In the genomic region with DNA sequence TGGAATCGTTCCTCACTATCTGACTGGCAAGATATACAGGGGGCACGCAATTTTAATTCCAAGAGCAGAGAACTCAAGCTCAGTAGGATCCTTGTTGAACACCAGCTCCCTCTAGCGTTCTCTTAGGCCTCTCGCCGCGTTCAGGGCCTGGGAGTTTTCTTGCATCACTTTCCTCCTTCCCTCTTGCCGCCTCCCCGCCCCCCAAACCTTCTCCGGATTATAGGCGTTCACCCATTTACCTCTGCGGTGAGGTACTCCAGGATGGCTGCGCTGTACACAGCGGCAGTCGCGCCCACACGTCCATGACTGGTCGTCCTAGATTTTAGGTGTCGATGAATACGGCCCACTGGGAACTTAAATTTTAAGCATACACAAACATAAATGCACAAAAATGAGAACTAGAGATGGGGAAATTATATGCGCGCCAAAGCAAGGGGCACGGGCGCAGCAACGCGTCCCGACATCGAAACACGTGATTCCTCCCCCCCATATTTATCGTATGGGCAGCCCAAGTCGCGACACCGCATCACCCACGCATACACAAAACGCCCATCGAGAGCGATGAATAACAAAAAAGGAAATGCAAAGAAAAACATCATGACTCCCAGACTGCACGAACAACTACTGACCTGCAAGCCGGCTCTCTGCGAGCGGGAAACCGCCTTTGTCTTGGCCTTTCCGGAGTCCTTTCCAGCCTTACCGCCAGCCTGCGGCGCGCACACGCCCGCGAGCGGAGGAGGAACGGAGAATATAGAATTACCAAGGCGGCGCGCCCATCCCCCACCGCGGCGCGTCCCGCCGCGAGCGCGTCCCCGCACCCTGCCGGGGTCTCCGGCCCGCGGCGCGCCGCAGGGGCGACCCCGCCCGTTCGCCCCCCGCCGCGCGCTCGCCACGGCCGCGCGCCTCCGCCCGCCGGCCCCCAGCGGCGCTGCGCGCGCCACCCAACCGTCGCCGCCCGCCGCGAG, we compare ENCODE assay signal across 8 cellular contexts. TPM values are rescaled to one million over a fixed set of nuclear protein-coding genes. Genes with fewer than 3 reads are reported as not detected.
A peak's percentile ranks its signal among the peaks of the same experiment; 100 is the strongest.
DNase-seq lines count a peak whose midpoint lies in the region; ATAC-seq and TF ChIP-seq lines count a peak whose summit lies in the region.

No MANE protein-coding gene starts in this region.

- H3K27ac ChIP-seq in esophagus squamous epithelium (peak overlapping the region; percentile 88 to 98 (median 98)), muscle layer of duodenum (ENCODE audit: low read length) (peak overlapping the region; percentile 88)

- 0% methylated on average over 32 to 36 of the region's 98 CpGs for WGBS in esophagus squamous epithelium, 2 donors

- H3K36me3 ChIP-seq in esophagus squamous epithelium (peaks cover 0 to 10% (median 0%) of the 10 kb centered on the region in 3 donors), muscle layer of duodenum (ENCODE audit: control insufficient read depth in 1 of 2, insufficient read depth in 2 of 2, low read length in 2 of 2) (peaks cover 0 to 5% of the 10 kb centered on the region in 2 donors)

- H3K27ac Mint-ChIP-seq in activated T-cell treated with anti-CD3 and anti-CD28 coated beads, Interleukin-2, amount 50 U/mL, for 24 hours = no peak overlapping the region

- H3K9me3 ChIP-seq in esophagus squamous epithelium = no peaks in the 10 kb centered on the region
- H3K9me3 ChIP-seq in muscle layer of duodenum (ENCODE audit: control insufficient read depth in 1 of 2, low read length in 2 of 2) = no peaks in the 10 kb centered on the region

- DNase-seq in DMS153 treated with DMSO at 0.1 percent for 48 hours (lab: John Stamatoyannopoulos, UW; ENCODE audit: unreplicated experiment) (peak; percentile 85), KBM-7 (peak; percentile 98), OCI-M2 (lab: John Stamatoyannopoulos, UW; ENCODE audit: unreplicated experiment) (peak; percentile 74), esophagus squamous epithelium (lab: John Stamatoyannopoulos, UW) (peak; percentile 68)
- peak; percentile 89 for DNase-seq in activated T-cell treated with anti-CD3 and anti-CD28 coated beads, Interleukin-2, amount 50 U/mL, for 24 hours
- DNase-seq in stimulated activated CD8-positive, alpha-beta memory T cell treated with anti-CD3 and anti-CD28 coated beads, Interleukin-7, amount 100 ng/mL, for 1 hour (ENCODE audit: low read depth in 2 of 2) = peak; percentile 62 to 72

- intact Hi-C loops in esophagus squamous epithelium (cut with DNase I) = loop anchor here (5.0 to 10.0 kb wide), 3 partner anchors 55 to 387 kb away; partner anchors contain the start of genes DAPP1, LAMTOR3 and TRMT10A

- TF ChIP-seq POLR2A in esophagus squamous epithelium (IDR thresholded peaks at IDR 0.05) = peak in 1 of 4 donors; percentile 48

- no peaks in the 10 kb centered on the region for H3K9me3 Mint-ChIP-seq in activated T-cell treated with anti-CD3 and anti-CD28 coated beads, Interleukin-2, amount 50 U/mL, for 24 hours

- in situ Hi-C loops in KBM-7 (cut with MboI; ENCODE audit: low pct_unique_long_range_greater_than_20kb, low sequenced_read_pairs) = no loop called here

- H3K4me3 ChIP-seq in esophagus squamous epithelium = peak overlapping the region; percentile 59 to 94 (median 82)
- peak overlapping the region; percentile 76 to 95 for H3K4me3 ChIP-seq in muscle layer of duodenum (ENCODE audit: low read depth in 1 of 2, low read length in 2 of 2)

- H3K27me3 Mint-ChIP-seq in activated T-cell treated with anti-CD3 and anti-CD28 coated beads, Interleukin-2, amount 50 U/mL, for 24 hours = no peaks in the 10 kb centered on the region

- H3K4me1 Mint-ChIP-seq in activated T-cell treated with anti-CD3 and anti-CD28 coated beads, Interleukin-2, amount 50 U/mL, for 24 hours (ENCODE audit: low read depth) = peaks cover 33% of the 10 kb centered on the region

- TF ChIP-seq CTCF in esophagus squamous epithelium (IDR thresholded peaks at IDR 0.05) = peak; percentile 84 to 92 (median 88)

- ATAC-seq in GM21619 (IDR thresholded peaks at IDR 0.05; ENCODE audit: unreplicated experiment) = peak; percentile 29

- H3K27me3 ChIP-seq in esophagus squamous epithelium (no peaks in the 10 kb centered on the region), muscle layer of duodenum (ENCODE audit: low read depth, low read length) (no peaks in the 10 kb centered on the region)

- H3K4me3 Mint-ChIP-seq in activated T-cell treated with anti-CD3 and anti-CD28 coated beads, Interleukin-2, amount 50 U/mL, for 24 hours = no peak overlapping the region

- H3K4me1 ChIP-seq in esophagus squamous epithelium = peaks cover 16 to 47% (median 23%) of the 10 kb centered on the region in 3 donors
- H3K4me1 ChIP-seq in muscle layer of duodenum (ENCODE audit: control insufficient read depth in 1 of 2, insufficient read depth in 2 of 2, low read length in 2 of 2) = peaks cover 5 to 30% of the 10 kb centered on the region in 2 donors

- H3K36me3 Mint-ChIP-seq in activated T-cell treated with anti-CD3 and anti-CD28 coated beads, Interleukin-2, amount 50 U/mL, for 24 hours (ENCODE audit: low read depth) = peaks cover 18% of the 10 kb centered on the region

RNA-seq across cellular contexts. Expression of gene H2AZ1, which starts 0.8 kb away (rescaled TPM):
- total RNA-seq in esophagus squamous epithelium = 100 to 1,000 TPM; 109 to 419 (median 322) TPM

RNA-seq across cellular contexts. Expression of gene DNAJB14, which starts 2.9 kb away (rescaled TPM):
- total RNA-seq in esophagus squamous epithelium = 10 to 100 TPM; 19.6 to 41.5 (median 27.3) TPM

RNA-seq across cellular contexts. Expression of gene LAMTOR3, which starts 55.1 kb away (rescaled TPM):
- total RNA-seq in esophagus squamous epithelium = 10 to 100 TPM; 36.0 to 61.0 (median 49.9) TPM

Comparison
In these comparisons a context has a peak if more than half of its experiments do, and no peak if none do; other contexts are left out.
1. Peak in every context shown above with its lines: DNase-seq, ATAC-seq, H3K4me3 ChIP-seq and H3K27ac ChIP-seq.